ENCODE assay signal across 8 cellular contexts in the genomic region with DNA sequence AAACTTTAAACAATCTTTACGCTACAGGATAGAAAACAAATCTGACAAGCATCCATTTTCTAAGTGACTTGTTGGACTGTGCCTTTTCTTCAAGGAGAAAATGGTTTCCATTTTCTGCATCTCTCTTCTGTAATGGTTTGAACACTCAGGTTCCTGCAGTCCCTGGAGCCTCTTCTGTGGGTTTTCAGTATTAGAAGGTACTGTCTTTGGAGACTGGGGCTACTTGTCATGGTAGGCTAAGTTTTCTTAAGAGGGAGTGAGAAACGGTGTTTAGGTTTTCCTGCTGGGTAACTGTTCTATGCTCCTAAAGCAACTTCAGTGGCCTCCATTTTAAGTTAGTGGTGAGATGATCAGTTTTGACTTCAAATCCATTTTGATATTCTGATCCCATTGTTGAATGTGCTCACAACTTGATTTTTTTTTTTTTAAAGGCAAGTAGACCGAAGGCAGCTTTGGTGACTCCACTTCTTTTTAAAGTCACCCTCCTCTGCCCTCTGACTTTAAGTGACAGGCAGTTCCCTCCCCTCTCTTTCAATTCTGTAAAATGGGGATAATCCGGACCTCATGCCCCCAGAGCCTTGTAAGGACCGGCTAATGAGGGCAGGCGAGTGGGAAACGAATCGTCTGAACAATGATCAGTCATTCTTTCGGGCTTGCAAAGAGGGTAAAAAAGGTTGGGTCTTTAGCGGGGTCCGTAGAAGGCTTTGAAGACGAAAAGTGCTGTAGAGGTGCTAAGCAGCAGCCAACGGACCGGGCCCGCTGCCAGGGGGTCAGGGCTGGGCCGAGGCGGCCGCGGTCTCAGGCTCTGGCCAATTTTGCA. TPM values are rescaled to one million over a fixed set of nuclear protein-coding genes. Genes with fewer than 3 reads are reported as not detected.
A peak's percentile ranks its signal among the peaks of the same experiment; 100 is the strongest.
DNase-seq lines count a peak whose midpoint lies in the region; ATAC-seq and TF ChIP-seq lines count a peak whose summit lies in the region.

No MANE protein-coding gene starts in this region.

- POLR2A ChIA-PET in Panc1 (lab: Charles Lee), result interaction anchor here (0.6 to 0.8 kb wide), 3 partner anchors 42 to 318 kb away, joined by 3 to 7 read pairs (median 5); no protein-coding TSS in a partner anchor

- ATAC-seq in Panc1 (no peak), GM21529 (IDR thresholded peaks at IDR 0.05; ENCODE audit: unreplicated experiment) (no peak), HG03378 (IDR thresholded peaks at IDR 0.05; ENCODE audit: unreplicated experiment) (no peak)

- H3K27me3 ChIP-seq in Panc1 (ENCODE audit: control insufficient read depth, insufficient read depth, low read length), result no peaks in the 10 kb centered on the region

- DNase-seq in GM20000 (ENCODE audit: low spot score) (peak; percentile 32), Panc1 (ENCODE audit: low read depth, low spot score) (no peak), epithelial cell of esophagus (ENCODE audit: low read depth) (no peak), progenitor cell of endocrine pancreas (ENCODE audit: low spot score, unreplicated experiment) (no peak), midbrain (lab: John Stamatoyannopoulos, UW) (no peak), ecto neural progenitor cell (ENCODE audit: low spot score) (no peak)

- H3K9me3 Mint-ChIP-seq in progenitor cell of endocrine pancreas (ENCODE audit: low read depth), result no peaks in the 10 kb centered on the region

- H3K4me1 ChIP-seq in Panc1 (ENCODE audit: control insufficient read depth, insufficient read depth, low read length), result peaks cover 44% of the 10 kb centered on the region

- H3K27ac Mint-ChIP-seq in progenitor cell of endocrine pancreas, result peak overlapping the region; percentile 99

- H3K4me3 ChIP-seq in Panc1 (ENCODE audit: low read depth in 2 of 2, low read length in 2 of 2) (peak overlapping the region; percentile 68 to 80), epithelial cell of esophagus (ENCODE audit: low read length) (peak overlapping the region; percentile 67)

- BruUV-seq in Panc1 (replicated peaks; lab: Mats Ljungman, UMichigan), result TSS peak; percentile 83

- CTCF ChIA-PET in Panc1 (lab: Charles Lee), result no interaction called here

- H3K4me1 Mint-ChIP-seq in progenitor cell of endocrine pancreas (ENCODE audit: low read depth), result peaks cover 26% of the 10 kb centered on the region

- H3K36me3 ChIP-seq in Panc1 (ENCODE audit: control insufficient read depth, insufficient read depth, low read length), result no peaks in the 10 kb centered on the region; the same call in 1 of the 2 replicates

- no peaks in the 10 kb centered on the region for H3K27me3 Mint-ChIP-seq in progenitor cell of endocrine pancreas

- H3K9me3 ChIP-seq in Panc1 (ENCODE audit: control insufficient read depth, insufficient read depth, low read depth, low read length), result no peaks in the 10 kb centered on the region

- H3K36me3 Mint-ChIP-seq in progenitor cell of endocrine pancreas (ENCODE audit: insufficient read depth), result no peaks in the 10 kb centered on the region

- intact Hi-C loops in Panc1 (cut with micrococcal nuclease; ENCODE audit: unreplicated experiment), result loop anchor here (5.0 kb wide), 1 partner anchor 92 kb away; a partner anchor contains a TSS

- peak overlapping the region; percentile 100 for H3K27ac ChIP-seq in Panc1 (ENCODE audit: low read length)

- H3K4me3 Mint-ChIP-seq in progenitor cell of endocrine pancreas (ENCODE audit: low read depth), result peak overlapping the region; percentile 76

- TF ChIP-seq CTCF in GM20000 (IDR thresholded peaks at IDR 0.05; ENCODE audit: extremely low read depth, missing control alignments), result no peak
- TF ChIP-seq CTCF in Panc1 (IDR thresholded peaks at IDR 0.05), result no peak
- no peak for TF ChIP-seq CTCF in epithelial cell of esophagus (IDR thresholded peaks at IDR 0.05; ENCODE audit: insufficient read depth, low read depth, low read length, missing control alignments)
- no peak for TF ChIP-seq CTCF in progenitor cell of endocrine pancreas (IDR thresholded peaks at IDR 0.05; ENCODE audit: unreplicated experiment)

- in situ Hi-C loops in Panc1 (cut with HindIII; ENCODE audit: low pct_unique_long_range_greater_than_20kb, low sequenced_read_pairs), result no loop called here

RNA-seq across cellular contexts. Expression of a gene that starts 1.0 kb away (rescaled TPM):
- total RNA-seq in Panc1 (2021; ENCODE audit: unreplicated experiment) (110 TPM), progenitor cell of endocrine pancreas (174 and 186 TPM in 2 replicates)
- 130 TPM for polyA plus RNA-seq in Panc1 (2012; ENCODE audit: insufficient read length)
